ENCODE assay signal across 15 cellular contexts in genomic region chr20:48629960-48630315, GRCh38.
DNase-seq lines count a peak whose midpoint lies in the region; ATAC-seq and TF ChIP-seq lines count a peak whose summit lies in the region.
"Had no signal": no experiment of that assay in that cellular context is flagged by ENCODE, and none has a peak within 500 bp of the region (broad histone marks: within the 10 kb centered on the region; RNA-seq: fewer than 3 reads in every experiment).

No MANE protein-coding gene starts in this region.

- H3K27ac Mint-ChIP-seq in activated naive CD4-positive, alpha-beta T cell treated with anti-CD3 and anti-CD28 coated beads, Interleukin-2, amount 50 U/mL, for 72 hours, result peak overlapping the region; percentile 12 to 41
- peak overlapping the region; percentile 78 to 85 for H3K27ac Mint-ChIP-seq in effector memory CD8-positive, alpha-beta T cell
- peak overlapping the region; percentile 64 to 74 for H3K27ac Mint-ChIP-seq in natural killer cell

- H3K9me3 Mint-ChIP-seq in activated naive CD4-positive, alpha-beta T cell treated with anti-CD3 and anti-CD28 coated beads, Interleukin-2, amount 50 U/mL, for 72 hours, result no peaks in the 10 kb centered on the region
- H3K9me3 Mint-ChIP-seq in effector memory CD8-positive, alpha-beta T cell, result no peaks in the 10 kb centered on the region
- H3K9me3 Mint-ChIP-seq in natural killer cell, result no peaks in the 10 kb centered on the region
- H3K9me3 Mint-ChIP-seq: CD8-positive, alpha-beta memory T cell had no signal

- DNase-seq in activated naive CD4-positive, alpha-beta T cell treated with anti-CD3 and anti-CD28 coated beads, Interleukin-2, amount 50 U/mL, for 72 hours (ENCODE audit: low spot score in 2 of 2), result no peak
- DNase-seq in activated naive CD4-positive, alpha-beta T cell (lab: John Stamatoyannopoulos, UW), result no peak
- DNase-seq in effector memory CD8-positive, alpha-beta T cell, result no peak
- no peak for DNase-seq in natural killer cell
- DNase-seq in islet precursor cell, result no peak
- no peak for DNase-seq in NCI-H2107 treated with DMSO at 0.1 percent for 48 hours (lab: John Stamatoyannopoulos, UW; ENCODE audit: unreplicated experiment)
- DNase-seq in HuH-7.5 (ENCODE audit: low spot score), result no peak
- DNase-seq: BE2C; CD8-positive, alpha-beta memory T cell; Kasumi-1; NCI-H1048; NCI-H1930; NCI-H524 treated with DMSO at 0.1 percent for 48 hours; SHP77 had no signal

- intact Hi-C loops in natural killer cell (cut with micrococcal nuclease), result no loop called here

- no peaks in the 10 kb centered on the region for H3K36me3 Mint-ChIP-seq in activated naive CD4-positive, alpha-beta T cell treated with anti-CD3 and anti-CD28 coated beads, Interleukin-2, amount 50 U/mL, for 72 hours
- H3K36me3 Mint-ChIP-seq in effector memory CD8-positive, alpha-beta T cell (ENCODE audit: insufficient read depth), result peaks cover 89% of the 10 kb centered on the region
- peaks cover 8% of the 10 kb centered on the region for H3K36me3 Mint-ChIP-seq in natural killer cell

- ATAC-seq in activated naive CD4-positive, alpha-beta T cell treated with anti-CD3 and anti-CD28 coated beads, Interleukin-2, amount 50 U/mL, for 72 hours, result no peak
- no peak for ATAC-seq in effector memory CD8-positive, alpha-beta T cell (replicated peaks)
- ATAC-seq in natural killer cell, result no peak
- ATAC-seq in HG02885 (IDR thresholded peaks at IDR 0.05; ENCODE audit: poor library complexity, unreplicated experiment), result no peak

- no peak for TF ChIP-seq CTCF in natural killer cell (IDR thresholded peaks at IDR 0.05)

- H3K27me3 Mint-ChIP-seq in effector memory CD8-positive, alpha-beta T cell, result no peaks in the 10 kb centered on the region
- no peaks in the 10 kb centered on the region for H3K27me3 Mint-ChIP-seq in natural killer cell (ENCODE audit: low read depth in 2 of 2)

- H3K4me1 Mint-ChIP-seq in effector memory CD8-positive, alpha-beta T cell (ENCODE audit: low read depth in 2 of 2), result peaks cover 10 to 15% of the 10 kb centered on the region in 2 donors
- H3K4me1 Mint-ChIP-seq in natural killer cell, result peaks cover 6 to 21% of the 10 kb centered on the region in 2 donors

- peak overlapping the region in 1 of 2 donors; percentile 33 for H3K4me3 Mint-ChIP-seq in effector memory CD8-positive, alpha-beta T cell
- H3K4me3 Mint-ChIP-seq in natural killer cell, result no peak overlapping the region
- H3K4me3 Mint-ChIP-seq: CD8-positive, alpha-beta memory T cell had no signal

Comparison
In these comparisons a context has a peak if more than half of its experiments do, and no peak if none do; other contexts are left out.
1. H3K27ac Mint-ChIP-seq: peak in every context shown above with its lines; median percentile 82 in effector memory CD8-positive, alpha-beta T cell; 69 in natural killer cell; 26 in activated naive CD4-positive, alpha-beta T cell treated with anti-CD3 and anti-CD28 coated beads, Interleukin-2, amount 50 U/mL, for 72 hours.